ENCODE assay signal across 25 cellular contexts in genomic region chr2:216653931-216654365, GRCh38. TPM values are rescaled to one million over a fixed set of nuclear protein-coding genes. Genes with fewer than 3 reads are reported as not detected.
DNase-seq lines count a peak whose midpoint lies in the region; ATAC-seq, FAIRE-seq and TF ChIP-seq lines count a peak whose summit lies in the region.
"Had no signal": no experiment of that assay in that cellular context is flagged by ENCODE, and none has a peak within 500 bp of the region (broad histone marks: within the 10 kb centered on the region; RNA-seq: fewer than 3 reads in every experiment).

No MANE protein-coding gene starts in this region.

- no peak overlapping the region for H3K9ac ChIP-seq in HepG2 (ENCODE audit: insufficient read depth, low read depth, low read length)
- H3K9ac ChIP-seq: KMS-11, parathyroid adenoma had no signal

- intact Hi-C loops in HepG2 (cut with micrococcal nuclease; ENCODE audit: unreplicated experiment) (loop anchor here (2.0 to 5.0 kb wide), 2 partner anchors 17 to 82 kb away; no protein-coding TSS in a partner anchor), aorta (cut with DNase I) (loop anchor here (5.0 kb wide), 1 partner anchor 82 kb away; no protein-coding TSS in a partner anchor), PC-9 (cut with micrococcal nuclease; ENCODE audit: unreplicated experiment) (no loop called here)

- peak overlapping the region; percentile 93 for H3K27ac Mint-ChIP-seq in endothelial cell (ENCODE audit: unreplicated experiment)
- H3K27ac Mint-ChIP-seq: activated CD4-positive, alpha-beta T cell treated with anti-CD3 and anti-CD28 coated beads, Interleukin-2, amount 10 ng/mL, durations not matched to agents 7 days and 5 days had no signal

- H3K4me3 ChIP-seq in HepG2 (replicated peaks in 1 of 3; ENCODE audit: insufficient read depth in 1 of 3, low read depth in 2 of 3, low read length in 3 of 3) = no peak overlapping the region
- no peak overlapping the region for H3K4me3 ChIP-seq in aorta (ENCODE audit: low read length in 2 of 2)
- no peak overlapping the region for H3K4me3 ChIP-seq in PC-9
- H3K4me3 ChIP-seq: gastrocnemius medialis, smooth muscle cell, testis had no signal

- no peaks in the 10 kb centered on the region for H4K20me1 ChIP-seq in HepG2 (ENCODE audit: insufficient read depth, low read length)
- H4K20me1 ChIP-seq in PC-9 (ENCODE audit: insufficient read depth) = no peaks in the 10 kb centered on the region

- peak; percentile 46 for DNase-seq in DMS53 (lab: John Stamatoyannopoulos, UW)
- no peak for DNase-seq in DMS53 treated with DMSO at 0.1 percent for 48 hours (lab: John Stamatoyannopoulos, UW; ENCODE audit: unreplicated experiment)
- DNase-seq in endothelial cell (ENCODE audit: low spot score) = no peak
- DNase-seq in HepG2 (ENCODE audit: low spot score) = peak; percentile 59
- DNase-seq in aorta = no peak
- DNase-seq in NCI-H2081 (lab: John Stamatoyannopoulos, UW) = no peak
- DNase-seq in PC-9 = no peak
- DNase-seq: activated CD4-positive, alpha-beta T cell treated with anti-CD3 and anti-CD28 coated beads, Interleukin-2, amount 10 ng/mL, durations not matched to agents 7 days and 5 days; activated naive CD4-positive, alpha-beta T cell treated with anti-CD3 and anti-CD28 coated beads, Interleukin-2, amount 50 U/mL, for 16 hours; DMS153; effector CD4-positive, alpha-beta T cell; gastrocnemius medialis; H9; left ventricle myocardium superior; NCI-H1092 treated with DMSO at 0.1 percent for 48 hours; NCI-H2171; NCI-H748 treated with DMSO at 0.1 percent for 48 hours; testis had no signal

- H3K4me1 ChIP-seq in HepG2 (ENCODE audit: insufficient read depth, low read length) = peaks cover 78% of the 10 kb centered on the region
- H3K4me1 ChIP-seq in aorta (ENCODE audit: control insufficient read depth in 1 of 2, insufficient read depth in 2 of 2, low read length in 2 of 2) = peaks cover 0 to 6% of the 10 kb centered on the region in 2 donors
- peaks cover 26% of the 10 kb centered on the region for H3K4me1 ChIP-seq in PC-9 (replicated peaks; ENCODE audit: insufficient read depth)
- H3K4me1 ChIP-seq: gastrocnemius medialis, parathyroid adenoma had no signal

- no peak for TF ChIP-seq RAD21 in HepG2 (CRISPR knock-in tag; IDR thresholded peaks at IDR 0.05)

- no peak overlapping the region for H3K4me2 ChIP-seq in HepG2 (ENCODE audit: low read depth, low read length)
- H3K4me2 ChIP-seq in PC-9 = no peak overlapping the region
- H3K4me2 ChIP-seq: KMS-11, smooth muscle cell had no signal

- no peaks in the 10 kb centered on the region for H3K36me3 ChIP-seq in HepG2 (replicated peaks in 1 of 2; ENCODE audit: control insufficient read depth in 1 of 2, insufficient read depth in 2 of 2, low read length in 2 of 2)
- peaks cover 0 to 3% of the 10 kb centered on the region in 2 donors for H3K36me3 ChIP-seq in aorta (ENCODE audit: control insufficient read depth in 1 of 2, insufficient read depth in 2 of 2, low read length in 1 of 2)
- H3K36me3 ChIP-seq in PC-9 (ENCODE audit: low read depth) = no peaks in the 10 kb centered on the region
- H3K36me3 ChIP-seq: gastrocnemius medialis had no signal

- TF ChIP-seq EP300 in HepG2 (IDR thresholded peaks at IDR 0.05; ENCODE audit: low read depth in 2 of 2, low read length in 2 of 2) (no peak), HepG2 (CRISPR knock-in tag; IDR thresholded peaks at IDR 0.05; ENCODE audit: borderline replicate concordance) (no peak)

- no peak for TF ChIP-seq POLR2A in HepG2 (IDR thresholded peaks at IDR 0.05; ENCODE audit: insufficient read depth in 1 of 2, low read depth in 2 of 2, low read length in 2 of 2)

- peaks cover 14% of the 10 kb centered on the region; the same call in 1 of the 2 replicates for H3F3A ChIP-seq in PC-9 (ENCODE audit: insufficient read depth, low read depth)

- POLR2A ChIA-PET in HepG2 (lab: Yijun Ruan, JAX) = interaction anchor here (1.1 kb wide), 1 partner anchor 155 kb away, joined by 6 read pairs; the partner anchor contains the start of gene RPL37A
- POLR2A ChIA-PET in PC-9 (lab: Charles Lee; ENCODE audit: unreplicated experiment) = interaction anchor here (0.6 kb wide), 1 partner anchor 280 kb away, joined by 3 read pairs; no protein-coding TSS in a partner anchor

- CTCF ChIA-PET in HepG2 (lab: Yijun Ruan, JAX; ENCODE audit: low intra/inter-chr PET ratio, low total read pairs) (interaction anchor here (0.9 kb wide), 1 partner anchor 13 kb away, joined by 3 read pairs; no protein-coding TSS in a partner anchor), PC-9 (lab: Charles Lee) (no interaction called here)

- TF ChIP-seq CTCF in endothelial cell (IDR thresholded peaks at IDR 0.05; ENCODE audit: unreplicated experiment) (no peak), HepG2 (CRISPR knock-in tag; IDR thresholded peaks at IDR 0.05) (no peak), PC-9 (conservative IDR thresholded peaks at IDR 0.05) (no peak)

- H3K27me3 Mint-ChIP-seq in endothelial cell (ENCODE audit: unreplicated experiment) = peaks cover 7% of the 10 kb centered on the region

- H3K27ac ChIP-seq in HepG2 (ENCODE audit: extremely low read length, insufficient read depth, low read length) (no peak overlapping the region), aorta (ENCODE audit: low read depth in 1 of 2, low read length in 2 of 2) (peak overlapping the region; percentile 58 to 64), PC-9 (no peak overlapping the region)
- H3K27ac ChIP-seq: 22Rv1, C4-2B, gastrocnemius medialis, KMS-11, parathyroid adenoma, testis had no signal

- in situ Hi-C loops in HepG2 (cut with HindIII; ENCODE audit: extremely low pct_ligation_motif_present, low pct_unique_long_range_greater_than_20kb) = no loop called here

- 26% methylated on average over 2 of the region's 2 CpGs for WGBS in HepG2 (ENCODE audit: low lambda C conversion rate)
- WGBS in aorta, 2 donors = 19 to 24% methylated on average over 2 of the region's 2 CpGs

- FAIRE-seq in HepG2 (lab: Jason Lieb, UNC) = no peak
- FAIRE-seq: RCC 7860 had no signal

- H3K27me3 ChIP-seq in HepG2 (ENCODE audit: control insufficient read depth in 1 of 2, insufficient read depth in 2 of 2, low read length in 2 of 2) (peaks cover 0 to 15% of the 10 kb centered on the region in 2 experiments; a peak in 1 of 5 replicates), aorta (ENCODE audit: control insufficient read depth in 1 of 2, insufficient read depth in 2 of 2, low read length in 1 of 2) (no peaks in the 10 kb centered on the region), PC-9 (ENCODE audit: insufficient read depth, low read depth) (no peaks in the 10 kb centered on the region)
- H3K27me3 ChIP-seq: gastrocnemius medialis, testis had no signal

- H3K9me3 Mint-ChIP-seq in endothelial cell (ENCODE audit: unreplicated experiment) = no peaks in the 10 kb centered on the region
- H3K9me3 Mint-ChIP-seq: activated CD4-positive, alpha-beta T cell treated with anti-CD3 and anti-CD28 coated beads, Interleukin-2, amount 10 ng/mL, durations not matched to agents 7 days and 5 days; H9 had no signal

- H2AFZ ChIP-seq in HepG2 (ENCODE audit: low read length) (no peak overlapping the region), PC-9 (no peak overlapping the region)
- H2AFZ ChIP-seq: parathyroid adenoma had no signal

- no peaks in the 10 kb centered on the region for H3K79me2 ChIP-seq in HepG2 (ENCODE audit: insufficient read depth, low read length)
- H3K79me2 ChIP-seq in PC-9 (ENCODE audit: low read depth) = no peaks in the 10 kb centered on the region; the same call in 1 of the 2 replicates
- H3K79me2 ChIP-seq: parathyroid adenoma had no signal

- ATAC-seq in HepG2 (no peak), aorta (ENCODE audit: low FRiP score) (no peak), GM21360 (IDR thresholded peaks at IDR 0.05; ENCODE audit: unreplicated experiment) (no peak)
- ATAC-seq: gastrocnemius medialis, left ventricle myocardium superior had no signal

- peaks cover 42% of the 10 kb centered on the region for H3K36me3 Mint-ChIP-seq in endothelial cell (ENCODE audit: low read depth, unreplicated experiment)

- no peaks in the 10 kb centered on the region for H3K9me2 ChIP-seq in PC-9 (ENCODE audit: insufficient read depth)

- no peaks in the 10 kb centered on the region for H3K9me3 ChIP-seq in HepG2 (ENCODE audit: low read length)
- no peaks in the 10 kb centered on the region for H3K9me3 ChIP-seq in aorta (ENCODE audit: control insufficient read depth, low read length)
- H3K9me3 ChIP-seq in PC-9 (ENCODE audit: insufficient read depth, low read depth) = no peaks in the 10 kb centered on the region
- H3K9me3 ChIP-seq: gastrocnemius medialis, testis had no signal

- BruUV-seq in HepG2 (replicated peaks; lab: Mats Ljungman, UMichigan) (no TSS peak), PC-9 (replicated peaks; lab: Mats Ljungman, UMichigan) (no TSS peak)

- H3K4me3 Mint-ChIP-seq in endothelial cell (ENCODE audit: unreplicated experiment) = no peak overlapping the region
- H3K4me3 Mint-ChIP-seq: activated CD4-positive, alpha-beta T cell treated with anti-CD3 and anti-CD28 coated beads, Interleukin-2, amount 10 ng/mL, durations not matched to agents 7 days and 5 days; H9 had no signal

- H3K4me1 Mint-ChIP-seq in endothelial cell (ENCODE audit: unreplicated experiment) = peaks cover 88% of the 10 kb centered on the region

RNA-seq across cellular contexts. Expression of gene IGFBP2, which starts 20.7 kb away (rescaled TPM):
- 1,170 TPM for total RNA-seq in endothelial cell (ENCODE audit: unreplicated experiment)
- total RNA-seq in HepG2 (2016; rRNA removed; fragmentation: Illumina TruSeq; extraction: Trizol) = 0.45 and 2.0 TPM in 2 replicates
- total RNA-seq in HepG2 (2016; cell fraction: cytosol; rRNA removed; fragmentation: Illumina TruSeq; extraction: Trizol; ENCODE audit: low read depth) = 0.79 and 0.81 TPM in 2 replicates
- 0.83 and 1.8 TPM in 2 replicates for total RNA-seq in HepG2 (2016; cell fraction: insoluble cytoplasmic fraction; rRNA removed; fragmentation: Illumina TruSeq; extraction: Trizol)
- 0.68 and 1.4 TPM in 2 replicates for total RNA-seq in HepG2 (2016; cell fraction: membrane; rRNA removed; fragmentation: Illumina TruSeq; extraction: Trizol)
- total RNA-seq in HepG2 (2016; cell fraction: nucleus; rRNA removed; fragmentation: Illumina TruSeq; extraction: Trizol) = 1.2 and 2.0 TPM in 2 replicates
- polyA plus RNA-seq in HepG2 (2011; rRNA removed) = 5.8 and 11.4 TPM in 2 replicates
- polyA plus RNA-seq in HepG2 (2011; cell fraction: cytosol; rRNA removed) = 8.5 and 9.3 TPM in 2 replicates
- 3.3 and 6.4 TPM in 2 replicates for polyA plus RNA-seq in HepG2 (2011; cell fraction: nucleus; rRNA removed)
- polyA plus RNA-seq in HepG2 (2012) = 18.9 and 24.8 TPM in 2 replicates
- polyA plus RNA-seq in HepG2 (2016; cell fraction: cytosol; fragmentation: Illumina TruSeq; extraction: Trizol; ENCODE audit: low read depth) = 0.59 and 1.1 TPM in 2 replicates
- 0.91 and 1.3 TPM in 2 replicates for polyA plus RNA-seq in HepG2 (2016; cell fraction: insoluble cytoplasmic fraction; fragmentation: Illumina TruSeq; extraction: Trizol; ENCODE audit: low read depth)
- polyA plus RNA-seq in HepG2 (2016; cell fraction: membrane; fragmentation: Illumina TruSeq; extraction: Trizol; ENCODE audit: low read depth) = 1.1 and 1.2 TPM in 2 replicates
- polyA plus RNA-seq in HepG2 (2016; cell fraction: nucleus; fragmentation: Illumina TruSeq; extraction: Trizol; ENCODE audit: insufficient read depth, low read depth) = 3.8 and 3.9 TPM in 2 replicates
- polyA minus RNA-seq in HepG2 (2011; rRNA and poly(A)+ RNA removed; ENCODE audit: low replicate concordance) = 0.19 and 1.9 TPM in 2 replicates
- 1.7 and 3.2 TPM in 2 replicates for polyA minus RNA-seq in HepG2 (2011; cell fraction: cytosol; rRNA and poly(A)+ RNA removed)
- 0.52 and 0.99 TPM in 2 replicates for polyA minus RNA-seq in HepG2 (2011; cell fraction: nucleus; rRNA and poly(A)+ RNA removed)
- 100 to 1,000 TPM; 657 to 663 TPM for total RNA-seq in aorta
- polyA plus RNA-seq in aorta = 1,000 to 10,000 TPM in 1 of 2 donors, 100 to 1,000 TPM in 1; 869 to 1,436 TPM
- total RNA-seq in PC-9 (2021) = 106 and 133 TPM in 2 replicates

RNA-seq across cellular contexts. Expression of gene IGFBP5, which starts 41.4 kb away (rescaled TPM):
- total RNA-seq in endothelial cell (ENCODE audit: unreplicated experiment) (7.2 TPM), HepG2 (2016; rRNA removed; fragmentation: Illumina TruSeq; extraction: Trizol) (not detected in 2 replicates), aorta (1,000 to 10,000 TPM in 1 of 2 donors, 100 to 1,000 TPM in 1; 808 to 1,222 TPM), PC-9 (2021) (5.5 and 10.0 TPM in 2 replicates)
- not detected in 2 replicates for total RNA-seq in HepG2 (2016; cell fraction: cytosol; rRNA removed; fragmentation: Illumina TruSeq; extraction: Trizol; ENCODE audit: low read depth)
- 0.02 TPM in 1 of 2 replicates, not detected in the other for total RNA-seq in HepG2 (2016; cell fraction: insoluble cytoplasmic fraction; rRNA removed; fragmentation: Illumina TruSeq; extraction: Trizol)
- not detected in 2 replicates for total RNA-seq in HepG2 (2016; cell fraction: membrane; rRNA removed; fragmentation: Illumina TruSeq; extraction: Trizol)
- not detected in 2 replicates for total RNA-seq in HepG2 (2016; cell fraction: nucleus; rRNA removed; fragmentation: Illumina TruSeq; extraction: Trizol)
- polyA plus RNA-seq in HepG2 (2011; rRNA removed) (0.07 and 0.15 TPM in 2 replicates), aorta (100 to 1,000 TPM; 123 to 385 TPM)
- polyA plus RNA-seq in HepG2 (2011; cell fraction: cytosol; rRNA removed) = 0.05 TPM in 2 replicates
- 0.03 and 0.14 TPM in 2 replicates for polyA plus RNA-seq in HepG2 (2011; cell fraction: nucleus; rRNA removed)
- 0.11 TPM in 1 of 2 replicates, not detected in the other for polyA plus RNA-seq in HepG2 (2012)
- polyA plus RNA-seq in HepG2 (2016; cell fraction: cytosol; fragmentation: Illumina TruSeq; extraction: Trizol; ENCODE audit: low read depth) = not detected in 2 replicates
- not detected in 2 replicates for polyA plus RNA-seq in HepG2 (2016; cell fraction: insoluble cytoplasmic fraction; fragmentation: Illumina TruSeq; extraction: Trizol; ENCODE audit: low read depth)
- not detected in 2 replicates for polyA plus RNA-seq in HepG2 (2016; cell fraction: membrane; fragmentation: Illumina TruSeq; extraction: Trizol; ENCODE audit: low read depth)
- not detected in 2 replicates for polyA plus RNA-seq in HepG2 (2016; cell fraction: nucleus; fragmentation: Illumina TruSeq; extraction: Trizol; ENCODE audit: insufficient read depth, low read depth)
- 0.02 TPM in 1 of 2 replicates, not detected in the other for polyA minus RNA-seq in HepG2 (2011; rRNA and poly(A)+ RNA removed; ENCODE audit: low replicate concordance)
- not detected in 2 replicates for polyA minus RNA-seq in HepG2 (2011; cell fraction: cytosol; rRNA and poly(A)+ RNA removed)
- under 0.01 TPM in 1 of 2 replicates, not detected in the other for polyA minus RNA-seq in HepG2 (2011; cell fraction: nucleus; rRNA and poly(A)+ RNA removed)
- total RNA-seq: activated CD4-positive, alpha-beta T cell treated with anti-CD3 and anti-CD28 coated beads, Interleukin-2, amount 10 ng/mL, durations not matched to agents 7 days and 5 days had no signal

Comparison
In these comparisons a context has a peak if more than half of its experiments do, and no peak if none do; other contexts are left out.
1. DNase-seq: peak in DMS53 (single experiment) and HepG2 (single experiment); none in DMS53 treated with DMSO at 0.1 percent for 48 hours (single experiment), endothelial cell (single experiment), aorta (0 of 2), NCI-H2081 (0 of 2) and PC-9 (0 of 2).
2. H3K27ac ChIP-seq: peak in aorta (2 of 2); none in HepG2 (single experiment) and PC-9 (single experiment).
3. RNA of gene IGFBP2, which starts 20.7 kb away (total RNA-seq): 1,170 TPM in endothelial cell (single experiment), 657 to 663 TPM in aorta and 106 to 133 TPM in PC-9; 0.45 to 2.0 TPM in HepG2; every median in the first group is over 10 times any median in the second.
4. RNA of gene IGFBP5, which starts 41.4 kb away (total RNA-seq): 808 to 1,222 TPM in aorta; 7.2 TPM in endothelial cell (single experiment), 5.5 to 10.0 TPM in PC-9 and 0.02 TPM in HepG2; every median in the first group is over 10 times any median in the second.